ENCODE assay signal across 11 cellular contexts in genomic region chr16:35404273-35404672, GRCh38.
"Had no signal": no experiment of that assay in that cellular context is flagged by ENCODE, and none has a peak within 500 bp of the region (broad histone marks: within the 10 kb centered on the region; RNA-seq: fewer than 3 reads in every experiment).

No MANE protein-coding gene starts in this region.

- FAIRE-seq: H1, H54 had no signal

- H2AFZ ChIP-seq: GM23248, GM23338 had no signal

- H3K36me3 ChIP-seq: HAP-1 had no signal

- H3K4me1 ChIP-seq: HAP-1 had no signal

- H3K27ac ChIP-seq: GM23248 had no signal

- H3K4me3 ChIP-seq: GM23248, GM23338, HAP-1 had no signal

- DNase-seq: GM23248, GOT3, H7, H9, HCEC 1CT, HFFc6 had no signal

- ATAC-seq: GM23338, HCT116 had no signal

- H3K4me2 ChIP-seq: GM23338 had no signal

- H3K9me3 ChIP-seq: HAP-1 had no signal

- H3K9ac ChIP-seq: GM23248 had no signal
